ENCODE assay signal across 10 cellular contexts in the genomic region with DNA sequence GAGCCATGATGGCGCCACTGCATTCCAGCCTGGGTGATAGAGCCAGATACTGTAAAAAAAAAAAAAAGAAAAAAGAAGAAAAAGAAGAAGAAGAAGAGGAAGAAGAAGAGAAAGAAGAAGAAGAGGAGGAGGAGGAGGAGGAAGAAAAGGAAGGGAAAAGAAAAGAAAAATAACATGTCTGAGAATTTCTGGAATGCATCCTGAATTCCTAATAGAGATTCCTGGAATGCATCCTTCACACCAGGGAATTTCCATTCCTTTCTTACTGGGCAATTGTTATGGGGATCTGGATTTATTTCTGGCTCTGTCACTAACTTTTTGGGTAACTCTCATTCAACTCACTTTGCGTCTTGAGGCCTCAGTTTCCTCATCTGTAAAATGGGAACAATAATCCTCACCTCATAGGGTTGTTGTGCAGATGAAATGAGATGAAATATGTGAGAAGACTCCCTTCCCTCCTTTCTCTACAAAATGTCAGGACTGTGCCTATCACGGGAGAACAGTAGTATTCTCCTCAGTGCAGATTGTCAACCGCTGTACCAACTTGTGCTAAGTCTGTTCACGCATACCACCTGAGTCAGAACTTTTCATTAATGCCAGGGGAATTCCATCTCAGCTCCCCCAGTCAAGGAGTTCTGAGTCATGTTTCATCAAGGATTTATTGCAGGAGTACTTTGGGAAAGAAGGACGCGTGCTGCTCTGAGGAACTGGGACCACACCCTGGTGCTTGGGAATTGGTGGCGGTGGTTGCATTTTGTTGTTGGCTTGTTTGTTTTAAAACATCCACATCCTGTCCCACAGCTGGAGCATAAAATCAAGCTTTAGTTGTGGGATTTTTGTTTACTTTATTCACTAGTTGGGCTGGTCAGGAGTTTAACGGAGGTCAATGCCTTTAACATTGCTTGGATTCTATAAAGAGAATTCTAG. TPM values are rescaled to one million over a fixed set of nuclear protein-coding genes. Genes with fewer than 3 reads are reported as not detected.
DNase-seq lines count a peak whose midpoint lies in the region; ATAC-seq, FAIRE-seq and TF ChIP-seq lines count a peak whose summit lies in the region.
"Had no signal": no experiment of that assay in that cellular context is flagged by ENCODE, and none has a peak within 500 bp of the region (broad histone marks: within the 10 kb centered on the region; RNA-seq: fewer than 3 reads in every experiment).

No MANE protein-coding gene starts in this region.

- no TSS peak for BruUV-seq in HepG2 (replicated peaks; lab: Mats Ljungman, UMichigan)

- no peak for TF ChIP-seq POLR2A in HepG2 (IDR thresholded peaks at IDR 0.05; ENCODE audit: insufficient read depth in 1 of 2, low read depth in 2 of 2, low read length in 2 of 2)

- H3K4me3 ChIP-seq in right atrium auricular region (no peak overlapping the region), cardiac fibroblast (replicated peaks in 1 of 2; ENCODE audit: low read depth in 2 of 2, low read length in 2 of 2) (no peak overlapping the region), HepG2 (replicated peaks in 1 of 3; ENCODE audit: insufficient read depth in 1 of 3, low read depth in 2 of 3, low read length in 3 of 3) (no peak overlapping the region), aorta (ENCODE audit: low read length in 2 of 2) (no peak overlapping the region)

- H3K9me3 ChIP-seq in right atrium auricular region = peaks cover 0 to 2% of the 10 kb centered on the region in 2 donors
- H3K9me3 ChIP-seq in HepG2 (ENCODE audit: low read length) = no peaks in the 10 kb centered on the region
- no peaks in the 10 kb centered on the region for H3K9me3 ChIP-seq in aorta (ENCODE audit: control insufficient read depth, low read length)

- no peaks in the 10 kb centered on the region for H3K36me3 ChIP-seq in right atrium auricular region
- H3K36me3 ChIP-seq in HepG2 (replicated peaks in 1 of 2; ENCODE audit: control insufficient read depth in 1 of 2, insufficient read depth in 2 of 2, low read length in 2 of 2) = no peaks in the 10 kb centered on the region
- no peaks in the 10 kb centered on the region for H3K36me3 ChIP-seq in aorta (ENCODE audit: control insufficient read depth in 1 of 2, insufficient read depth in 2 of 2, low read length in 1 of 2)
- H3K36me3 ChIP-seq: WERI-Rb-1 had no signal

- H3K79me2 ChIP-seq in HepG2 (ENCODE audit: insufficient read depth, low read length) = no peaks in the 10 kb centered on the region

- no peak for TF ChIP-seq RAD21 in HepG2 (CRISPR knock-in tag; IDR thresholded peaks at IDR 0.05)

- no peak overlapping the region for H2AFZ ChIP-seq in HepG2 (ENCODE audit: low read length)

- no peak overlapping the region for H3K9ac ChIP-seq in HepG2 (ENCODE audit: insufficient read depth, low read depth, low read length)

- H3K4me1 ChIP-seq in right atrium auricular region = peaks cover 0 to 4% of the 10 kb centered on the region in 2 donors
- no peaks in the 10 kb centered on the region for H3K4me1 ChIP-seq in HepG2 (ENCODE audit: insufficient read depth, low read length)
- no peaks in the 10 kb centered on the region for H3K4me1 ChIP-seq in aorta (ENCODE audit: control insufficient read depth in 1 of 2, insufficient read depth in 2 of 2, low read length in 2 of 2)

- CTCF ChIA-PET in HepG2 (lab: Yijun Ruan, JAX; ENCODE audit: low intra/inter-chr PET ratio, low total read pairs) = no interaction called here

- no peaks in the 10 kb centered on the region for H4K20me1 ChIP-seq in HepG2 (ENCODE audit: insufficient read depth, low read length)

- FAIRE-seq in HepG2 (lab: Jason Lieb, UNC) = no peak

- in situ Hi-C loops in HepG2 (cut with HindIII; ENCODE audit: extremely low pct_ligation_motif_present, low pct_unique_long_range_greater_than_20kb) = no loop called here

- no peak overlapping the region for H3K4me2 ChIP-seq in HepG2 (ENCODE audit: low read depth, low read length)

- POLR2A ChIA-PET in HepG2 (lab: Yijun Ruan, JAX) = no interaction called here

- H3K27me3 ChIP-seq in right atrium auricular region = no peaks in the 10 kb centered on the region
- H3K27me3 ChIP-seq in HepG2 (ENCODE audit: control insufficient read depth in 1 of 2, insufficient read depth in 2 of 2, low read length in 2 of 2) = peaks cover 1 to 6% of the 10 kb centered on the region in 2 experiments; a peak in 4 of 5 replicates
- no peaks in the 10 kb centered on the region for H3K27me3 ChIP-seq in aorta (ENCODE audit: control insufficient read depth in 1 of 2, insufficient read depth in 2 of 2, low read length in 1 of 2)

- no peak for TF ChIP-seq CTCF in right atrium auricular region (IDR thresholded peaks at IDR 0.05)
- no peak for TF ChIP-seq CTCF in cardiac fibroblast (IDR thresholded peaks at IDR 0.05; ENCODE audit: low read depth, low read length)
- no peak for TF ChIP-seq CTCF in HepG2 (CRISPR knock-in tag; IDR thresholded peaks at IDR 0.05)
- TF ChIP-seq CTCF in GM20000 (IDR thresholded peaks at IDR 0.05; ENCODE audit: extremely low read depth, missing control alignments) = no peak

- 42% methylated on average over 9 of the region's 9 CpGs for WGBS in HepG2 (ENCODE audit: low lambda C conversion rate)
- WGBS in aorta, 2 donors = 50 to 57% methylated on average over 9 of the region's 9 CpGs

- DNase-seq in Right ventricle myocardium inferior (ENCODE audit: missing footprints) (no peak), right atrium auricular region (ENCODE audit: low spot score) (no peak), cardiac fibroblast (ENCODE audit: low read depth in 2 of 2) (peak; percentile 78 to 95), HepG2 (ENCODE audit: low spot score) (no peak), aorta (no peak), NCI-H187 treated with DMSO at 0.1 percent for 48 hours (lab: John Stamatoyannopoulos, UW) (no peak), GM20000 (ENCODE audit: low spot score) (no peak)
- DNase-seq: 8988T, WERI-Rb-1 had no signal

- intact Hi-C loops in Right ventricle myocardium inferior (cut with DNase I) = no loop called here
- intact Hi-C loops in HepG2 (cut with micrococcal nuclease; ENCODE audit: unreplicated experiment) = no loop called here
- intact Hi-C loops in aorta (cut with DNase I) = no loop called here

- H3K27ac ChIP-seq in right atrium auricular region (peak overlapping the region in 1 of 2 donors; percentile 18), HepG2 (ENCODE audit: extremely low read length, insufficient read depth, low read length) (no peak overlapping the region), aorta (ENCODE audit: low read depth in 1 of 2, low read length in 2 of 2) (no peak overlapping the region)
- H3K27ac ChIP-seq: WERI-Rb-1 had no signal

- no peak for TF ChIP-seq EP300 in HepG2 (IDR thresholded peaks at IDR 0.05; ENCODE audit: low read depth in 2 of 2, low read length in 2 of 2)
- no peak for TF ChIP-seq EP300 in HepG2 (CRISPR knock-in tag; IDR thresholded peaks at IDR 0.05; ENCODE audit: borderline replicate concordance)

- ATAC-seq in Right ventricle myocardium inferior = peak; percentile 60
- no peak for ATAC-seq in HepG2
- ATAC-seq in aorta (ENCODE audit: low FRiP score) = peak; percentile 76
- ATAC-seq in GM21423 (IDR thresholded peaks at IDR 0.05; ENCODE audit: unreplicated experiment) = no peak

TF ChIP-seq in HepG2, 621 proteins besides CTCF, POLR2A, EP300 and RAD21:
- TF ChIP-seq ZNF629 (CRISPR knock-in tag; conservative IDR thresholded peaks at IDR 0.05) (peak; percentile 67; the same call in 1 of the 2 replicates), SPEN (CRISPR knock-in tag; IDR thresholded peaks at IDR 0.05; ENCODE audit: low read depth) (no peak)

RNA-seq across cellular contexts. Expression of a gene that starts 42.4 kb away (rescaled TPM):
- total RNA-seq in Right ventricle myocardium inferior = 8.4 TPM
- 10 to 100 TPM; 12.9 to 40.8 TPM for total RNA-seq in right atrium auricular region
- total RNA-seq in HepG2 (2016; rRNA removed; fragmentation: Illumina TruSeq; extraction: Trizol) = 1.6 and 2.3 TPM in 2 replicates
- total RNA-seq in HepG2 (2016; cell fraction: cytosol; rRNA removed; fragmentation: Illumina TruSeq; extraction: Trizol; ENCODE audit: low read depth) = 1.6 and 3.0 TPM in 2 replicates
- 1.5 and 2.0 TPM in 2 replicates for total RNA-seq in HepG2 (2016; cell fraction: insoluble cytoplasmic fraction; rRNA removed; fragmentation: Illumina TruSeq; extraction: Trizol)
- 0.79 and 1.0 TPM in 2 replicates for total RNA-seq in HepG2 (2016; cell fraction: membrane; rRNA removed; fragmentation: Illumina TruSeq; extraction: Trizol)
- total RNA-seq in HepG2 (2016; cell fraction: nucleus; rRNA removed; fragmentation: Illumina TruSeq; extraction: Trizol) = 2.9 and 3.2 TPM in 2 replicates
- polyA plus RNA-seq in HepG2 (2011; rRNA removed) = 0.58 and 0.67 TPM in 2 replicates
- 0.55 and 0.59 TPM in 2 replicates for polyA plus RNA-seq in HepG2 (2011; cell fraction: cytosol; rRNA removed)
- polyA plus RNA-seq in HepG2 (2011; cell fraction: nucleus; rRNA removed) = 0.19 and 0.37 TPM in 2 replicates
- 0.31 and 0.60 TPM in 2 replicates for polyA plus RNA-seq in HepG2 (2012)
- polyA plus RNA-seq in HepG2 (2016; cell fraction: cytosol; fragmentation: Illumina TruSeq; extraction: Trizol; ENCODE audit: low read depth) = 0.08 and 0.14 TPM in 2 replicates
- 1.5 TPM in 2 replicates for polyA plus RNA-seq in HepG2 (2016; cell fraction: insoluble cytoplasmic fraction; fragmentation: Illumina TruSeq; extraction: Trizol; ENCODE audit: low read depth)
- 0.15 and 0.19 TPM in 2 replicates for polyA plus RNA-seq in HepG2 (2016; cell fraction: membrane; fragmentation: Illumina TruSeq; extraction: Trizol; ENCODE audit: low read depth)
- polyA plus RNA-seq in HepG2 (2016; cell fraction: nucleus; fragmentation: Illumina TruSeq; extraction: Trizol; ENCODE audit: insufficient read depth, low read depth) = 1.7 and 2.2 TPM in 2 replicates
- 2.0 and 4.4 TPM in 2 replicates for polyA minus RNA-seq in HepG2 (2011; rRNA and poly(A)+ RNA removed; ENCODE audit: low replicate concordance)
- polyA minus RNA-seq in HepG2 (2011; cell fraction: cytosol; rRNA and poly(A)+ RNA removed) = 0.99 and 1.6 TPM in 2 replicates
- 1.9 and 2.3 TPM in 2 replicates for polyA minus RNA-seq in HepG2 (2011; cell fraction: nucleus; rRNA and poly(A)+ RNA removed)
- 10 to 100 TPM; 18.7 to 30.9 TPM for total RNA-seq in aorta
- 1 to 10 TPM; 4.0 to 4.2 TPM for polyA plus RNA-seq in aorta

Comparison
In these comparisons a context has a peak if more than half of its experiments do, and no peak if none do; other contexts are left out.
1. ATAC-seq: peak in Right ventricle myocardium inferior (single experiment) and aorta (single experiment); none in HepG2 (single experiment) and GM21423 (single experiment).
2. DNase-seq: peak in cardiac fibroblast (2 of 2); none in Right ventricle myocardium inferior (single experiment), right atrium auricular region (single experiment), HepG2 (single experiment), aorta (0 of 2), NCI-H187 treated with DMSO at 0.1 percent for 48 hours (single experiment) and GM20000 (single experiment).